ENCODE assay signal across 22 cellular contexts in genomic region chr10:23793577-23793976, GRCh38.
"Had no signal": no experiment of that assay in that cellular context is flagged by ENCODE, and none has a peak within 500 bp of the region (broad histone marks: within the 10 kb centered on the region; RNA-seq: fewer than 3 reads in every experiment).

No MANE protein-coding gene starts in this region.

- H3K27ac ChIP-seq: colonic mucosa, epithelial cell of prostate, esophagus squamous epithelium, gastrocnemius medialis, heart right ventricle, left lung, lower lobe of right lung had no signal

- ATAC-seq: effector memory CD8-positive, alpha-beta T cell; esophagus mucosa; gastrocnemius medialis; left cardiac atrium; left lung; lower lobe of right lung; mucosa of descending colon had no signal

- DNase-seq: colonic mucosa; cortex of kidney; effector CD8-positive, alpha-beta T cell; effector memory CD8-positive, alpha-beta T cell; endodermal cell; erythroblast; esophagus squamous epithelium; foreskin fibroblast; foreskin melanocyte; gastrocnemius medialis; glutamatergic neuron; head of caudate nucleus; heart right ventricle; hippocampal formation; left cardiac atrium; left lung; lower lobe of right lung; mesenchymal stem cell; mucosa of descending colon; naive B cell had no signal
